30 cellular contexts compared by ENCODE assay signal in genomic region chr5:93384977-93385376, GRCh38.
"Had no signal": no experiment of that assay in that cellular context is flagged by ENCODE, and none has a peak within 500 bp of the region (broad histone marks: within the 10 kb centered on the region; RNA-seq: fewer than 3 reads in every experiment).

No MANE protein-coding gene starts in this region.

- DNase-seq: activated B cell treated with CpG ODN at 0.5 μM for 24 hours; activated CD4-positive, alpha-beta T cell treated with anti-CD3 and anti-CD28 coated beads for 48 hours; activated CD4-positive, alpha-beta T cell treated with anti-CD3 and anti-CD28 coated beads, Interleukin-2, amount 50 U/mL, for 1 hour; activated CD4-positive, alpha-beta T cell treated with anti-CD3 and anti-CD28 coated beads, Interleukin-2, amount 50 U/mL, for 48 hours; activated CD8-positive, alpha-beta memory T cell treated with anti-CD3 and anti-CD28 coated beads for 24 hours; activated CD8-positive, alpha-beta T cell treated with anti-CD3 and anti-CD28 coated beads for 36 hours; activated effector memory CD4-positive, alpha-beta T cell treated with anti-CD3 and anti-CD28 coated beads, Interleukin-2, amount 50 U/mL, for 16 hours; activated naive CD4-positive, alpha-beta T cell treated with anti-CD3 and anti-CD28 coated beads, Interleukin-2, amount 10 ng/mL, durations not matched to agents 7 days and 5 days; activated naive CD8-positive, alpha-beta T cell treated with anti-CD3 and anti-CD28 coated beads, Interleukin-2, amount 10 ng/mL, durations not matched to agents 7 days and 5 days; activated T-cell treated with anti-CD3 and anti-CD28 coated beads, Interleukin-2, amount 50 U/mL, for 4 hours; central memory CD4-positive, alpha-beta T cell; cerebellar nuclear complex; colonic mucosa; effector CD8-positive, alpha-beta T cell; esophagus squamous epithelium; foreskin melanocyte; heart right ventricle; T1000; WERI-Rb-1 had no signal

- H3K4me1 ChIP-seq: ascending aorta, breast epithelium, colonic mucosa, esophagus squamous epithelium, gastroesophageal sphincter, heart right ventricle had no signal

- H3K4me3 ChIP-seq: ascending aorta, breast epithelium, cardiac muscle cell, colonic mucosa, esophagus squamous epithelium, gastroesophageal sphincter, heart right ventricle had no signal

- H3K36me3 ChIP-seq: ascending aorta, breast epithelium, cardiac muscle cell, colonic mucosa, esophagus squamous epithelium, gastroesophageal sphincter, heart right ventricle, WERI-Rb-1 had no signal

- ATAC-seq: activated CD4-positive, CD25-positive, alpha-beta regulatory T cell treated with anti-CD3 and anti-CD28 coated beads, Interleukin-2, amount 50 U/mL, for 24 hours; activated CD8-positive, alpha-beta T cell treated with anti-CD3 and anti-CD28 coated beads for 36 hours; activated naive CD4-positive, alpha-beta T cell treated with anti-CD3 and anti-CD28 coated beads, Interleukin-2, amount 50 U/mL, for 72 hours; activated T-cell treated with anti-CD3 and anti-CD28 coated beads, Interleukin-2, amount 50 U/mL, for 4 hours; activated T-helper 17 cell treated with anti-CD3 and anti-CD28 coated beads, Interleukin-2, amount 50 U/mL, for 72 hours; gastroesophageal sphincter; heart right ventricle had no signal

- H3K27me3 ChIP-seq: ascending aorta, breast epithelium, colonic mucosa, esophagus squamous epithelium, gastroesophageal sphincter, heart right ventricle had no signal

- H3K9me3 Mint-ChIP-seq: activated CD8-positive, alpha-beta T cell treated with anti-CD3 and anti-CD28 coated beads for 36 hours; activated naive CD8-positive, alpha-beta T cell treated with anti-CD3 and anti-CD28 coated beads, Interleukin-2, amount 10 ng/mL, durations not matched to agents 7 days and 5 days; activated T-cell treated with anti-CD3 and anti-CD28 coated beads, Interleukin-2, amount 50 U/mL, for 4 hours; activated T-helper 17 cell treated with anti-CD3 and anti-CD28 coated beads, Interleukin-2, amount 50 U/mL, for 72 hours; T-helper 1 cell treated with Interleukin-12 subunit alpha and Interleukin-12 subunit beta and Interleukin-4 antibody, amounts not matched to agents 30 μg/mL and 1 μg/mL, for 36 hours; T-helper 2 cell treated with Interferon-gamma antibody and Interleukin-4, amounts not matched to agents 5 μg/mL and 100 μg/mL, for 36 hours had no signal

- H3K27ac ChIP-seq: ascending aorta, breast epithelium, cardiac muscle cell, colonic mucosa, epithelial cell of prostate, esophagus squamous epithelium, gastroesophageal sphincter, heart right ventricle, WERI-Rb-1 had no signal

- H3K9me3 ChIP-seq: ascending aorta, colonic mucosa, esophagus squamous epithelium, gastroesophageal sphincter, heart right ventricle had no signal

- H3K27ac Mint-ChIP-seq: activated B cell treated with CpG ODN at 0.5 μM for 24 hours; activated CD8-positive, alpha-beta T cell treated with anti-CD3 and anti-CD28 coated beads for 36 hours; activated naive CD4-positive, alpha-beta T cell treated with anti-CD3 and anti-CD28 coated beads, Interleukin-2, amount 10 ng/mL, durations not matched to agents 7 days and 5 days; activated naive CD4-positive, alpha-beta T cell treated with anti-CD3 and anti-CD28 coated beads, Interleukin-2, amount 50 U/mL, for 72 hours; activated naive CD8-positive, alpha-beta T cell treated with anti-CD3 and anti-CD28 coated beads, Interleukin-2, amount 10 ng/mL, durations not matched to agents 7 days and 5 days; activated T-helper 17 cell treated with anti-CD3 and anti-CD28 coated beads, Interleukin-2, amount 50 U/mL, for 72 hours; brain; T-helper 1 cell treated with Interleukin-12 subunit alpha and Interleukin-12 subunit beta and Interleukin-4 antibody, amounts not matched to agents 30 μg/mL and 1 μg/mL, for 36 hours; T-helper 2 cell treated with Interferon-gamma antibody and Interleukin-4, amounts not matched to agents 5 μg/mL and 100 μg/mL, for 36 hours had no signal

- H3K36me3 Mint-ChIP-seq: activated naive CD4-positive, alpha-beta T cell treated with anti-CD3 and anti-CD28 coated beads, Interleukin-2, amount 10 ng/mL, durations not matched to agents 7 days and 5 days; activated naive CD4-positive, alpha-beta T cell treated with anti-CD3 and anti-CD28 coated beads, Interleukin-2, amount 50 U/mL, for 72 hours; activated naive CD8-positive, alpha-beta T cell treated with anti-CD3 and anti-CD28 coated beads, Interleukin-2, amount 10 ng/mL, durations not matched to agents 7 days and 5 days had no signal

- H3K4me1 Mint-ChIP-seq: activated B cell treated with CpG ODN at 0.5 μM for 24 hours; activated naive CD4-positive, alpha-beta T cell treated with anti-CD3 and anti-CD28 coated beads, Interleukin-2, amount 10 ng/mL, durations not matched to agents 7 days and 5 days; activated naive CD8-positive, alpha-beta T cell treated with anti-CD3 and anti-CD28 coated beads, Interleukin-2, amount 10 ng/mL, durations not matched to agents 7 days and 5 days; activated T-helper 17 cell treated with anti-CD3 and anti-CD28 coated beads, Interleukin-2, amount 50 U/mL, for 72 hours had no signal

- H3K27me3 Mint-ChIP-seq: activated B cell treated with CpG ODN at 0.5 μM for 24 hours; activated naive CD4-positive, alpha-beta T cell treated with anti-CD3 and anti-CD28 coated beads, Interleukin-2, amount 10 ng/mL, durations not matched to agents 7 days and 5 days; activated naive CD8-positive, alpha-beta T cell treated with anti-CD3 and anti-CD28 coated beads, Interleukin-2, amount 10 ng/mL, durations not matched to agents 7 days and 5 days; activated T-helper 17 cell treated with anti-CD3 and anti-CD28 coated beads, Interleukin-2, amount 50 U/mL, for 72 hours had no signal

- H3K4me3 Mint-ChIP-seq: activated B cell treated with CpG ODN at 0.5 μM for 24 hours; activated CD8-positive, alpha-beta T cell treated with anti-CD3 and anti-CD28 coated beads for 36 hours; activated naive CD4-positive, alpha-beta T cell treated with anti-CD3 and anti-CD28 coated beads, Interleukin-2, amount 10 ng/mL, durations not matched to agents 7 days and 5 days; activated naive CD8-positive, alpha-beta T cell treated with anti-CD3 and anti-CD28 coated beads, Interleukin-2, amount 10 ng/mL, durations not matched to agents 7 days and 5 days; activated T-cell treated with anti-CD3 and anti-CD28 coated beads, Interleukin-2, amount 50 U/mL, for 4 hours; activated T-helper 17 cell treated with anti-CD3 and anti-CD28 coated beads, Interleukin-2, amount 50 U/mL, for 72 hours; brain; T-helper 1 cell treated with Interleukin-12 subunit alpha and Interleukin-12 subunit beta and Interleukin-4 antibody, amounts not matched to agents 30 μg/mL and 1 μg/mL, for 36 hours; T-helper 2 cell treated with Interferon-gamma antibody and Interleukin-4, amounts not matched to agents 5 μg/mL and 100 μg/mL, for 36 hours had no signal
